ENCODE assay signal across 9 cellular contexts in genomic region chr19:46718934-46719551, GRCh38. TPM values are rescaled to one million over a fixed set of nuclear protein-coding genes. Genes with fewer than 3 reads are reported as not detected.
A peak's percentile ranks its signal among the peaks of the same experiment; 100 is the strongest.
DNase-seq lines count a peak whose midpoint lies in the region; ATAC-seq and TF ChIP-seq lines count a peak whose summit lies in the region.
"Had no signal": no experiment of that assay in that cellular context is flagged by ENCODE, and none has a peak within 500 bp of the region (broad histone marks: within the 10 kb centered on the region; RNA-seq: fewer than 3 reads in every experiment).

No MANE protein-coding gene starts in this region.

- no peaks in the 10 kb centered on the region for H3K27me3 Mint-ChIP-seq in chondrocyte (ENCODE audit: low read depth)

- H3K4me3 Mint-ChIP-seq in chondrocyte (ENCODE audit: unreplicated experiment): no peak overlapping the region

- no peak for TF ChIP-seq EP300 in tibial nerve (IDR thresholded peaks at IDR 0.05)

- ATAC-seq in HG03196 (IDR thresholded peaks at IDR 0.05; ENCODE audit: unreplicated experiment): peak; percentile 27

- H3K9me3 ChIP-seq in breast epithelium (no peaks in the 10 kb centered on the region), mammary epithelial cell (replicated peaks; ENCODE audit: insufficient read depth, low read length) (no peaks in the 10 kb centered on the region), tibial nerve (no peaks in the 10 kb centered on the region)

- peak overlapping the region; percentile 82 for H3K27ac Mint-ChIP-seq in chondrocyte (ENCODE audit: unreplicated experiment)

- dilution Hi-C loops in mammary epithelial cell (cut with HindIII; ENCODE audit: low sequenced_read_pairs): no loop called here

- CTCF ChIA-PET in mammary epithelial cell (lab: Charles Lee; ENCODE audit: low non-redundant PET): no interaction called here

- BruUV-seq in mammary epithelial cell (replicated peaks; lab: Mats Ljungman, UMichigan): no TSS peak

- intact Hi-C loops in breast epithelium (cut with DNase I; ENCODE audit: low total_unique reads) (no loop called here), mammary epithelial cell (cut with micrococcal nuclease) (loop anchor here (5.0 kb wide), 1 partner anchor 87 kb away; no protein-coding TSS in a partner anchor)

- H3K79me2 ChIP-seq in mammary epithelial cell (ENCODE audit: insufficient read depth, low read length): peaks cover 26% of the 10 kb centered on the region

- peaks cover 10% of the 10 kb centered on the region for H3K36me3 Mint-ChIP-seq in chondrocyte (ENCODE audit: low read depth)

- no peaks in the 10 kb centered on the region for H3K9me3 Mint-ChIP-seq in chondrocyte (ENCODE audit: low read depth)

- peaks cover 25% of the 10 kb centered on the region for H3K4me1 Mint-ChIP-seq in chondrocyte (ENCODE audit: low read depth)

- TF ChIP-seq CTCF in breast epithelium (IDR thresholded peaks at IDR 0.05) (no peak), mammary epithelial cell (conservative IDR thresholded peaks at IDR 0.05 in 1 of 2, IDR thresholded peaks at IDR 0.05 in 1 of 2; ENCODE audit: extremely low read depth in 1 of 2, insufficient read depth in 1 of 2, low read depth in 1 of 2, low read length in 2 of 2) (no peak), chondrocyte (IDR thresholded peaks at IDR 0.05) (no peak), tibial nerve (IDR thresholded peaks at IDR 0.05) (no peak)

- DNase-seq in breast epithelium (ENCODE audit: low spot score in 2 of 2) (no peak), mammary epithelial cell (no peak), chondrocyte (ENCODE audit: low spot score) (no peak), tibial nerve (ENCODE audit: low spot score in 2 of 2) (no peak), HCEC 1CT (no peak), AML-193 (lab: John Stamatoyannopoulos, UW) (no peak), NCI-H146 (lab: John Stamatoyannopoulos, UW) (no peak)

- no peak overlapping the region for H3K9ac ChIP-seq in mammary epithelial cell (ENCODE audit: insufficient read depth, low read length)

- H3K4me1 ChIP-seq in breast epithelium (peaks cover 0 to 10% of the 10 kb centered on the region in 2 donors), mammary epithelial cell (ENCODE audit: insufficient read depth, low read length) (peaks cover 40% of the 10 kb centered on the region), tibial nerve (peaks cover 0 to 36% (median 26%) of the 10 kb centered on the region in 4 donors)

- no peak overlapping the region for H3K4me3 ChIP-seq in breast epithelium
- no peak overlapping the region for H3K4me3 ChIP-seq in mammary epithelial cell (replicated peaks in 1 of 3; ENCODE audit: insufficient read depth in 1 of 3, low read depth in 2 of 3, low read length in 3 of 3)
- no peak overlapping the region for H3K4me3 ChIP-seq in tibial nerve

- TF ChIP-seq POLR2A in breast epithelium (IDR thresholded peaks at IDR 0.05) (no peak), tibial nerve (IDR thresholded peaks at IDR 0.05) (no peak)

- H3K36me3 ChIP-seq in breast epithelium (no peaks in the 10 kb centered on the region), mammary epithelial cell (ENCODE audit: insufficient read depth, low read length) (peaks cover 9% of the 10 kb centered on the region), tibial nerve (peaks cover 3 to 46% (median 12%) of the 10 kb centered on the region in 3 donors)

- WGBS in mammary epithelial cell (ENCODE audit: low coverage, missing lambda C conversion rate): 80% methylated on average over 6 of the region's 14 CpGs
- WGBS in tibial nerve, 2 donors: 63 to 74% methylated on average over 14 of the region's 14 CpGs

- H3K27me3 ChIP-seq in breast epithelium (no peaks in the 10 kb centered on the region), mammary epithelial cell (ENCODE audit: insufficient read depth, low read length) (no peaks in the 10 kb centered on the region), tibial nerve (no peaks in the 10 kb centered on the region)

- H3K27ac ChIP-seq in breast epithelium (peak overlapping the region; percentile 91 to 93), mammary epithelial cell (ENCODE audit: insufficient read depth, low read depth, low read length) (no peak overlapping the region), tibial nerve (peak overlapping the region in 3 of 4 donors; percentile 2 to 96 (median 92))
- H3K27ac ChIP-seq: C4-2B had no signal

- no peaks in the 10 kb centered on the region for H4K20me1 ChIP-seq in mammary epithelial cell (ENCODE audit: insufficient read depth, low read length)

- no peak overlapping the region for H2AFZ ChIP-seq in mammary epithelial cell (ENCODE audit: low read depth, low read length)

- in situ Hi-C loops in mammary epithelial cell (cut with MboI; ENCODE audit: low sequenced_read_pairs in 2 of 2): no loop called here

- no peak overlapping the region for H3K4me2 ChIP-seq in mammary epithelial cell (ENCODE audit: insufficient read depth, low read depth, low read length)

RNA-seq across cellular contexts. Expression of gene PRKD2, which starts 2.1 kb away (rescaled TPM):
- total RNA-seq in breast epithelium (10 to 100 TPM; 13.1 to 36.7 (median 25.5) TPM), mammary epithelial cell (10 to 100 TPM; 20.2 to 55.5 TPM), chondrocyte (21.9 to 31.9 TPM (median 23.3 TPM) in 3 replicates), tibial nerve (10 to 100 TPM; 21.0 to 36.1 (median 30.2) TPM)
- polyA plus RNA-seq in mammary epithelial cell: 23.9 TPM
- 21.0 TPM for polyA minus RNA-seq in mammary epithelial cell

RNA-seq across cellular contexts. Expression of gene FKRP, which starts 26.8 kb away (rescaled TPM):
- 10 to 100 TPM; 11.4 to 23.1 (median 12.1) TPM for total RNA-seq in breast epithelium
- total RNA-seq in mammary epithelial cell: 10 to 100 TPM; 15.7 to 23.4 TPM
- 11.7 TPM for polyA plus RNA-seq in mammary epithelial cell
- polyA minus RNA-seq in mammary epithelial cell: 18.6 TPM
- total RNA-seq in chondrocyte: 25.2 to 27.7 TPM (median 26.6 TPM) in 3 replicates
- total RNA-seq in tibial nerve: 10 to 100 TPM; 15.7 to 20.4 (median 17.7) TPM

RNA-seq across cellular contexts. Expression of gene STRN4, which starts 27.2 kb away (rescaled TPM):
- total RNA-seq in breast epithelium: 10 to 100 TPM; 45.0 to 57.0 (median 53.7) TPM
- total RNA-seq in mammary epithelial cell: 10 to 100 TPM; 59.2 to 92.4 TPM
- 56.3 TPM for polyA plus RNA-seq in mammary epithelial cell
- polyA minus RNA-seq in mammary epithelial cell: 72.5 TPM
- total RNA-seq in chondrocyte: 69.8 to 77.3 TPM (median 76.7 TPM) in 3 replicates
- total RNA-seq in tibial nerve: 100 to 1,000 TPM in 1 of 4 donors, 10 to 100 TPM in 3; 77.4 to 127 (median 87.4) TPM

RNA-seq across cellular contexts. Expression of gene DACT3, which starts 58.1 kb away (rescaled TPM):
- total RNA-seq in breast epithelium (1 to 10 TPM in 2 of 3 donors, under 1 TPM in 1; 0.48 to 3.9 (median 1.9) TPM), mammary epithelial cell (under 1 TPM; 0.31 to 0.33 TPM), chondrocyte (17.1 to 18.7 TPM (median 18.5 TPM) in 3 replicates), tibial nerve (10 to 100 TPM in 1 of 4 donors, 1 to 10 TPM in 3; 7.1 to 11.7 (median 8.2) TPM)
- 0.07 TPM for polyA plus RNA-seq in mammary epithelial cell
- not detected for polyA minus RNA-seq in mammary epithelial cell
